ENCODE assay signal across 9 cellular contexts in the genomic region with DNA sequence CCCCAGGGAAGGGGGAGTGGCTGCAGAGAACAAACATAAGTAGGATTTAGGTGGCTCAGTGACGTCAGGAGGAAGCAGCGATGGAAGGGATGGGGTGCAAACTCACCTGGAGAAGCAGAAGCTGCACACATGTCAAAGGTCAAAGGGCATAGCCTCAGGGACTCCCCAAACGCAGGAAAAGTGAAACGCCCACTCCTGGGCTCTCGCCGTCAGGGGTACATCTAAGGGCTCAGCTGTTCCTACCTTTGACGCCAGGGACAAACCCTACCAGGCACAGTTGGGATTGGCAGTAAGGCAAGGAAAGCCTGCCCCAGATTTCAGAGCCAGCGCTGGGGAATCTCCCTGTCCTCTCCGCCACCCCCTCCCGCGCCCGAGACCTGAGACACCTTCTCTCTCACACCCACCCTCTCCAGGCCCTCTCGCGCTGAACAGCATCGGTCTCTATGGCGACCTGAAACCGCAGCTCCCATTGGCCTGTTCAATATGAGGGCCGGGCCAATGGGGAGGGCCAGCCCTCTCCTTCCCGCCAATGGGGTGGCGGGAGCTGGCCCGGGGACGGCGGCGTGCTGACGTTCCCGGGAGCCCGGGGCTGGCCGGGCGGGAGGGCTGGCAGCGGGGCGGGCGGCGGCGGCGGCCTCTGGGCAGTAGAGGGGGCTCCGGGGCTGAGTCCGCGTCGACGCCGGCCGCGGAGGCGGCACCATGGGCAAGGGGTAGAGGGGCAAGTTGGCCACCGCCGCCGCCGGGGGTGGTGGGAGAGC. TPM values are rescaled to one million over a fixed set of nuclear protein-coding genes. Genes with fewer than 3 reads are reported as not detected.
DNase-seq lines count a peak whose midpoint lies in the region; ATAC-seq and TF ChIP-seq lines count a peak whose summit lies in the region.
"Had no signal": no experiment of that assay in that cellular context is flagged by ENCODE, and none has a peak within 500 bp of the region (broad histone marks: within the 10 kb centered on the region; RNA-seq: fewer than 3 reads in every experiment).

Gene CCDC148, minus strand, starts transcription at position 445 of the 758 bp plus-strand sequence. Its CDS starts 314 bp downstream, at position 131.
A gene with protein sequence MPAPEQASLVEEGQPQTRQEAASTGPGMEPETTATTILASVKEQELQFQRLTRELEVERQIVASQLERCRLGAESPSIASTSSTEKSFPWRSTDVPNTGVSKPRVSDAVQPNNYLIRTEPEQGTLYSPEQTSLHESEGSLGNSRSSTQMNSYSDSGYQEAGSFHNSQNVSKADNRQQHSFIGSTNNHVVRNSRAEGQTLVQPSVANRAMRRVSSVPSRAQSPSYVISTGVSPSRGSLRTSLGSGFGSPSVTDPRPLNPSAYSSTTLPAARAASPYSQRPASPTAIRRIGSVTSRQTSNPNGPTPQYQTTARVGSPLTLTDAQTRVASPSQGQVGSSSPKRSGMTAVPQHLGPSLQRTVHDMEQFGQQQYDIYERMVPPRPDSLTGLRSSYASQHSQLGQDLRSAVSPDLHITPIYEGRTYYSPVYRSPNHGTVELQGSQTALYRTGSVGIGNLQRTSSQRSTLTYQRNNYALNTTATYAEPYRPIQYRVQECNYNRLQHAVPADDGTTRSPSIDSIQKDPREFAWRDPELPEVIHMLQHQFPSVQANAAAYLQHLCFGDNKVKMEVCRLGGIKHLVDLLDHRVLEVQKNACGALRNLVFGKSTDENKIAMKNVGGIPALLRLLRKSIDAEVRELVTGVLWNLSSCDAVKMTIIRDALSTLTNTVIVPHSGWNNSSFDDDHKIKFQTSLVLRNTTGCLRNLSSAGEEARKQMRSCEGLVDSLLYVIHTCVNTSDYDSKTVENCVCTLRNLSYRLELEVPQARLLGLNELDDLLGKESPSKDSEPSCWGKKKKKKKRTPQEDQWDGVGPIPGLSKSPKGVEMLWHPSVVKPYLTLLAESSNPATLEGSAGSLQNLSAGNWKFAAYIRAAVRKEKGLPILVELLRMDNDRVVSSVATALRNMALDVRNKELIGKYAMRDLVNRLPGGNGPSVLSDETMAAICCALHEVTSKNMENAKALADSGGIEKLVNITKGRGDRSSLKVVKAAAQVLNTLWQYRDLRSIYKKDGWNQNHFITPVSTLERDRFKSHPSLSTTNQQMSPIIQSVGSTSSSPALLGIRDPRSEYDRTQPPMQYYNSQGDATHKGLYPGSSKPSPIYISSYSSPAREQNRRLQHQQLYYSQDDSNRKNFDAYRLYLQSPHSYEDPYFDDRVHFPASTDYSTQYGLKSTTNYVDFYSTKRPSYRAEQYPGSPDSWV (plus strand): TSS at position 644 of the 758 bp plus-strand sequence. CDS start 76,233 bp downstream, outside the sequence.

- H3K27me3 Mint-ChIP-seq in activated CD4-positive, alpha-beta T cell treated with anti-CD3 and anti-CD28 coated beads, Interleukin-2, amount 10 ng/mL, durations not matched to agents 24 days and 14 days: peaks cover 42% of the 10 kb centered on the region

- H3K9me3 Mint-ChIP-seq in activated CD4-positive, alpha-beta T cell treated with anti-CD3 and anti-CD28 coated beads, Interleukin-2, amount 10 ng/mL, durations not matched to agents 24 days and 14 days: no peaks in the 10 kb centered on the region

- no peaks in the 10 kb centered on the region for H3K4me1 ChIP-seq in BE2C
- no peaks in the 10 kb centered on the region for H3K4me1 ChIP-seq in colonic mucosa

- TF ChIP-seq CTCF in BE2C (IDR thresholded peaks at IDR 0.05; ENCODE audit: low read depth, low read length) (no peak), colonic mucosa (IDR thresholded peaks at IDR 0.05) (no peak)

- H3K27me3 ChIP-seq in BE2C (0 out of 2 replicates have a peak, but pooled peaks cover 3% of the 10 kb centered on the region), colonic mucosa (no peaks in the 10 kb centered on the region)

- intact Hi-C loops in activated CD4-positive, alpha-beta T cell treated with anti-CD3 and anti-CD28 coated beads, Interleukin-2, amount 10 ng/mL, durations not matched to agents 24 days and 14 days (cut with micrococcal nuclease): loop anchor here (1.0 to 10.0 kb wide), 7 partner anchors 64 to 1256 kb away; partner anchors contain the start of genes ACVR1 and MARCHF7
- intact Hi-C loops in colonic mucosa (cut with DNase I): loop anchor here (10.0 kb wide), 1 partner anchor 288 kb away; no protein-coding TSS in a partner anchor
- intact Hi-C loops in left colon (cut with DNase I, micrococcal nuclease): loop anchor here in 1 of 2 donors (5.0 kb wide), 1 partner anchor 291 kb away; no protein-coding TSS in a partner anchor

- H3K36me3 ChIP-seq in BE2C (no peaks in the 10 kb centered on the region), colonic mucosa (no peaks in the 10 kb centered on the region)

- ATAC-seq in HG03442 (IDR thresholded peaks at IDR 0.05; ENCODE audit: unreplicated experiment) (peak; percentile 93), left colon (peak; percentile 83)

- H3K27ac ChIP-seq in colonic mucosa: peak within 1 kb of the TSS; percentile 95

- peak within 1 kb of the TSS; percentile 67 for H3K4me3 ChIP-seq in BE2C (ENCODE audit: low read depth, low read length)
- peak within 1 kb of the TSS; percentile 89 for H3K4me3 ChIP-seq in colonic mucosa

- DNase-seq in BE2C (peak; percentile 86), GM19240 (ENCODE audit: insufficient read length, low spot score) (peak; percentile 74), NCI-H524 (lab: John Stamatoyannopoulos, UW) (peak; percentile 94 to 95), colonic mucosa (peak; percentile 90), left colon (peak; percentile 86 to 89)
- peak; percentile 97 for DNase-seq in activated CD4-positive, alpha-beta T cell treated with anti-CD3 and anti-CD28 coated beads, Interleukin-2, amount 10 ng/mL, durations not matched to agents 24 days and 14 days
- DNase-seq in stimulated activated CD4-positive, alpha-beta T cell treated with anti-CD3 and anti-CD28 coated beads, Interleukin-1b, Interleukin-23, amount 100 ng/mL, for 24 hours (ENCODE audit: low read depth in 4 of 4, low spot score in 1 of 4): peak; percentile 61 to 84 (median 71)

- H3K4me3 Mint-ChIP-seq in activated CD4-positive, alpha-beta T cell treated with anti-CD3 and anti-CD28 coated beads, Interleukin-2, amount 10 ng/mL, durations not matched to agents 24 days and 14 days: peak within 1 kb of the TSS; percentile 91

- peak within 1 kb of the TSS; percentile 85 to 91 for H3K9ac ChIP-seq in colonic mucosa (ENCODE audit: low read depth in 2 of 2, low read length in 2 of 2)

- peak within 1 kb of the TSS; percentile 94 for H3K27ac Mint-ChIP-seq in activated CD4-positive, alpha-beta T cell treated with anti-CD3 and anti-CD28 coated beads, Interleukin-2, amount 10 ng/mL, durations not matched to agents 24 days and 14 days

- H3K4me1 Mint-ChIP-seq in activated CD4-positive, alpha-beta T cell treated with anti-CD3 and anti-CD28 coated beads, Interleukin-2, amount 10 ng/mL, durations not matched to agents 24 days and 14 days: peaks cover 19% of the 10 kb centered on the region

- no peaks in the 10 kb centered on the region for H3K9me3 ChIP-seq in BE2C
- no peaks in the 10 kb centered on the region for H3K9me3 ChIP-seq in colonic mucosa

- H3K36me3 Mint-ChIP-seq in activated CD4-positive, alpha-beta T cell treated with anti-CD3 and anti-CD28 coated beads, Interleukin-2, amount 10 ng/mL, durations not matched to agents 24 days and 14 days (ENCODE audit: low read depth): peaks cover 3% of the 10 kb centered on the region

RNA-seq across cellular contexts. Expression of gene CCDC148, which starts in this region (rescaled TPM):
- polyA plus RNA-seq in BE2C (2012; ENCODE audit: insufficient read depth, insufficient read length, low read depth): not detected
- not detected in 2 replicates for total RNA-seq in activated CD4-positive, alpha-beta T cell treated with anti-CD3 and anti-CD28 coated beads, Interleukin-2, amount 10 ng/mL, durations not matched to agents 24 days and 14 days
- total RNA-seq in colonic mucosa: under 1 TPM; 0.13 to 0.49 TPM
- total RNA-seq in left colon: under 1 TPM in 1 of 2 donors, not detected in 1; 0.73 TPM
- total RNA-seq: activated CD8-positive, alpha-beta memory T cell treated with anti-CD3 and anti-CD28 coated beads for 36 hours had no signal

RNA-seq across cellular contexts. Expression of the second gene that starts in this region (rescaled TPM):
- 14.0 TPM for polyA plus RNA-seq in BE2C (2012; ENCODE audit: insufficient read depth, insufficient read length, low read depth)
- 31.5 and 32.6 TPM in 2 replicates for total RNA-seq in activated CD4-positive, alpha-beta T cell treated with anti-CD3 and anti-CD28 coated beads, Interleukin-2, amount 10 ng/mL, durations not matched to agents 24 days and 14 days
- total RNA-seq in colonic mucosa (10 to 100 TPM; 43.7 to 67.3 TPM), left colon (10 to 100 TPM; 36.9 to 55.5 TPM)

Comparison
In these comparisons a context has a peak if more than half of its experiments do, and no peak if none do; other contexts are left out.
1. Peak in every context shown above with its lines: DNase-seq, ATAC-seq, H3K4me3 ChIP-seq and H3K27ac ChIP-seq.